Comparison of ENCODE assay signal across 9 cellular contexts in the genomic region with DNA sequence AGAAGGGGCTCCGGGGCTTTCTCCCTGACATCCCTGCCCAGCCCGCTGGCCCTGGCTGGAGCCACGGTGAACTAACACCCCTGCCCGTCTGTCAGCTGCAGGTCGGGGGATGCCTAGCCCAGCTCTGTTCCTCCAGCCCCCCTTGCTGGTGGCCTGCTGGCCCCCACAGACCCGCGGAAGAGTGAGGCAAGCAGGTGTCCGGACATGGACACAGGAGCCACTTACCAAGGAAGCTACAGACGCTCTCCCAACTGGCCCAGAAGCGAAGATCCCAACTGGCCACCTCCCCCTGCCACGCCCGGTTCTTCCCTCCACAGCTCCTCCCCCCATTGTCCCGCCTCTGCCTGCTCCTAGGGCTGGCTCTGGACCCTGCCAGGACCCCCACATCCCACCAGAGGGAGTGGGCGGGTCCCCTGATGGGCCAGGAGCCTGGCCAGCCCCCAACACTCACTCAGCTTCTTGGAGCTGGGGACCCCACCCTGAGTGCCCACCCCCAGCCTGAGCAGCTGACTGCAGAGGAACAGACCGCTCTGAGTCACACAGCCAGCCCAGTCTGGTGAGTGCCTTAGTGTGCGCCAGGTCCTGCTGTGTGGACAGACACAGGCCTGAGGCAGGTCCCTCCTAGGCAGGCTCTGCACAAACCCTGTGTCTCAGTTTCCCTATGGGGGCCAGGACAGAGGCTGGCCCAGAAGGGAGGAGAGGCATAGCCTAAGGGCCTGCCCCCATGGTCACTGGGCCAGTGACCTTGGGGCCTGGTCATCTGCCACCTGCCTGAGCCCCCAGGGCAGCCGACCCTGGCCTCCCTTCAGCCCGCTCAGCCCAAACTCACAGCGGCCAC. TPM values are rescaled to one million over a fixed set of nuclear protein-coding genes. Genes with fewer than 3 reads are reported as not detected.
DNase-seq lines count a peak whose midpoint lies in the region; ATAC-seq and TF ChIP-seq lines count a peak whose summit lies in the region.
"Had no signal": no experiment of that assay in that cellular context is flagged by ENCODE, and none has a peak within 500 bp of the region (broad histone marks: within the 10 kb centered on the region; RNA-seq: fewer than 3 reads in every experiment).

No MANE protein-coding gene starts in this region.

- H3K4me3 ChIP-seq in epithelial cell of esophagus (ENCODE audit: low read length) (peak overlapping the region; percentile 96), Caco-2 (ENCODE audit: low read depth, low read length) (no peak overlapping the region)

- H3K27me3 ChIP-seq in Caco-2 (replicated peaks; ENCODE audit: control insufficient read depth, insufficient read depth, low read length): no peaks in the 10 kb centered on the region

- H3K4me1 ChIP-seq in Caco-2: no peaks in the 10 kb centered on the region; the same call in 1 of the 2 replicates

- intact Hi-C loops in Caco-2 (cut with micrococcal nuclease; ENCODE audit: unreplicated experiment): no loop called here

- no peaks in the 10 kb centered on the region for H3K9me3 Mint-ChIP-seq in Caco-2 (ENCODE audit: unreplicated experiment)

- H3K36me3 ChIP-seq in Caco-2 (ENCODE audit: control insufficient read depth, insufficient read depth, low read length): no peaks in the 10 kb centered on the region

- H3K4me1 Mint-ChIP-seq in Caco-2 (ENCODE audit: low read depth, unreplicated experiment): no peaks in the 10 kb centered on the region

- H3K27ac Mint-ChIP-seq in Caco-2 (ENCODE audit: unreplicated experiment): no peak overlapping the region

- CTCF ChIA-PET in Caco-2 (lab: Charles Lee): no interaction called here

- TF ChIP-seq CTCF in epithelial cell of esophagus (IDR thresholded peaks at IDR 0.05; ENCODE audit: insufficient read depth, low read depth, low read length, missing control alignments) (no peak), Caco-2 (IDR thresholded peaks at IDR 0.05; ENCODE audit: insufficient read depth in 1 of 2, low read depth in 1 of 2, low read length in 1 of 2, severe bottlenecking in 1 of 2, unreplicated experiment in 1 of 2) (no peak)

- H3K9me3 ChIP-seq in Caco-2: no peaks in the 10 kb centered on the region

- no TSS peak for BruUV-seq in Caco-2 (replicated peaks; lab: Mats Ljungman, UMichigan)

- POLR2A ChIA-PET in Caco-2 (lab: Charles Lee): interaction anchor here (0.6 kb wide), 1 partner anchor 35 kb away, joined by 3 read pairs; no protein-coding TSS in a partner anchor

- DNase-seq in AG08396 (ENCODE audit: low spot score) (peak; percentile 71), NCI-H460 (ENCODE audit: extremely low read depth, low read depth) (peak; percentile 75), epithelial cell of esophagus (ENCODE audit: low read depth) (peak; percentile 94), myocyte (ENCODE audit: low read depth) (peak; percentile 95), NCI-H128 (lab: John Stamatoyannopoulos, UW; ENCODE audit: unreplicated experiment) (no peak), Caco-2 (no peak), COLO668 (lab: John Stamatoyannopoulos, UW; ENCODE audit: unreplicated experiment) (no peak)
- DNase-seq: RPMI8226 had no signal

- no peak overlapping the region for H3K4me3 Mint-ChIP-seq in Caco-2 (ENCODE audit: unreplicated experiment)

- no peaks in the 10 kb centered on the region for H3K36me3 Mint-ChIP-seq in Caco-2 (ENCODE audit: insufficient read depth, unreplicated experiment)

- H3K27me3 Mint-ChIP-seq in Caco-2 (ENCODE audit: insufficient read depth, unreplicated experiment): no peaks in the 10 kb centered on the region

- ATAC-seq in GM21825 (IDR thresholded peaks at IDR 0.05; ENCODE audit: unreplicated experiment): no peak

RNA-seq across cellular contexts. Expression of a gene that starts 7.7 kb away (rescaled TPM):
- total RNA-seq in NCI-H460 (2014; rRNA removed; shearing (Covaris generic)): 35.9 and 38.2 TPM in 2 replicates
- 7.3 and 9.2 TPM in 2 replicates for polyA plus RNA-seq in NCI-H460 (2014; cell fraction: nucleus; rRNA removed)
- 150 and 229 TPM in 2 replicates for total RNA-seq in myocyte
- 151 TPM for polyA plus RNA-seq in myocyte (2012)
- 0.77 and 0.81 TPM in 2 replicates for total RNA-seq in Caco-2 (2022)

RNA-seq across cellular contexts. Expression of a gene that starts 15.1 kb away (rescaled TPM):
- 9.1 and 11.8 TPM in 2 replicates for total RNA-seq in NCI-H460 (2014; rRNA removed; shearing (Covaris generic))
- polyA plus RNA-seq in NCI-H460 (2014; cell fraction: nucleus; rRNA removed): 19.8 and 21.9 TPM in 2 replicates
- total RNA-seq in myocyte (10.6 and 13.2 TPM in 2 replicates), Caco-2 (2022) (3.0 and 3.2 TPM in 2 replicates)
- 14.0 TPM for polyA plus RNA-seq in myocyte (2012)

RNA-seq across cellular contexts. Expression of a gene that starts 45.8 kb away (rescaled TPM):
- not detected in 2 replicates for total RNA-seq in NCI-H460 (2014; rRNA removed; shearing (Covaris generic))
- not detected in 2 replicates for polyA plus RNA-seq in NCI-H460 (2014; cell fraction: nucleus; rRNA removed)
- total RNA-seq in myocyte (0.10 TPM in 1 of 2 replicates, not detected in the other), Caco-2 (2022) (not detected in 2 replicates)
- polyA plus RNA-seq in myocyte (2012): 0.19 TPM

RNA-seq across cellular contexts. Expression of a gene that starts 50.4 kb away (rescaled TPM):
- total RNA-seq in NCI-H460 (2014; rRNA removed; shearing (Covaris generic)): 56.1 and 64.5 TPM in 2 replicates
- polyA plus RNA-seq in NCI-H460 (2014; cell fraction: nucleus; rRNA removed): 88.3 and 96.6 TPM in 2 replicates
- 12.9 and 15.9 TPM in 2 replicates for total RNA-seq in myocyte
- 14.0 TPM for polyA plus RNA-seq in myocyte (2012)
- total RNA-seq in Caco-2 (2022): 33.4 and 41.4 TPM in 2 replicates

Comparison
In these comparisons a context has a peak if more than half of its experiments do, and no peak if none do; other contexts are left out.
1. DNase-seq: peak in AG08396 (single experiment), NCI-H460 (single experiment), epithelial cell of esophagus (single experiment) and myocyte (single experiment); none in NCI-H128 (single experiment), Caco-2 (0 of 2) and COLO668 (single experiment).
2. RNA of a gene that starts 7.7 kb away (total RNA-seq): 150 to 229 TPM in myocyte and 35.9 to 38.2 TPM in NCI-H460; 0.77 to 0.81 TPM in Caco-2; every median in the first group is over 10 times any median in the second.